ENCODE assay signal across 17 cellular contexts in genomic region chr1:233844697-233845096, GRCh38. TPM values are rescaled to one million over a fixed set of nuclear protein-coding genes. Genes with fewer than 3 reads are reported as not detected.
DNase-seq lines count a peak whose midpoint lies in the region; ATAC-seq, FAIRE-seq and TF ChIP-seq lines count a peak whose summit lies in the region.
"Had no signal": no experiment of that assay in that cellular context is flagged by ENCODE, and none has a peak within 500 bp of the region (broad histone marks: within the 10 kb centered on the region; RNA-seq: fewer than 3 reads in every experiment).

No MANE protein-coding gene starts in this region.

- 77% methylated on average over 2 of the region's 2 CpGs for whole genome bisulfite sequencing in hepatocyte (ENCODE audit: low lambda C conversion rate, missing lambda C conversion rate)

- FAIRE-seq in RCC 7860 (lab: Jason Lieb, UNC): no peak
- FAIRE-seq: A204.1 had no signal

- no peak overlapping the region for H3K4me3 ChIP-seq in hepatocyte

- H3K27me3 ChIP-seq in hepatocyte: no peaks in the 10 kb centered on the region

- H3K27ac ChIP-seq in hepatocyte: no peak overlapping the region

- no peak overlapping the region for H2AFZ ChIP-seq in hepatocyte

- H3K4me1 ChIP-seq in hepatocyte (ENCODE audit: insufficient read depth): no peaks in the 10 kb centered on the region

- no peaks in the 10 kb centered on the region for H4K20me1 ChIP-seq in hepatocyte (ENCODE audit: insufficient read depth, poor library complexity, severe bottlenecking)

- no peak overlapping the region for H3K4me2 ChIP-seq in hepatocyte

- no peaks in the 10 kb centered on the region for H3K36me3 ChIP-seq in hepatocyte (replicated peaks; ENCODE audit: insufficient read depth, low read depth)

- H3K79me2 ChIP-seq in hepatocyte: no peaks in the 10 kb centered on the region

- no peak for ATAC-seq in HG02610 (IDR thresholded peaks at IDR 0.05; ENCODE audit: unreplicated experiment)

- no peaks in the 10 kb centered on the region for H3K9me2 ChIP-seq in hepatocyte (replicated peaks; ENCODE audit: insufficient read depth)

- no peaks in the 10 kb centered on the region for H3K9me3 ChIP-seq in hepatocyte (ENCODE audit: low read depth)

- peak; percentile 40 for DNase-seq in Daoy (ENCODE audit: low read depth)
- DNase-seq in RCC 7860 (ENCODE audit: low spot score): peak; percentile 70
- DNase-seq in glomerular visceral epithelial cell (ENCODE audit: extremely low spot score): peak; percentile 54
- DNase-seq in renal cortical epithelial cell (ENCODE audit: low read depth): peak; percentile 3
- no peak for DNase-seq in NCI-H2196 (lab: John Stamatoyannopoulos, UW; ENCODE audit: unreplicated experiment)
- no peak for DNase-seq in hepatocyte (ENCODE audit: low spot score)
- DNase-seq in NCI-H1694 (lab: John Stamatoyannopoulos, UW): no peak
- DNase-seq: CD4-positive, alpha-beta T cell; DMS53; H7; NCI-H1105; NCI-H2081 treated with DMSO at 0.1 percent for 48 hours; NCI-H510A treated with DMSO at 0.1 percent for 48 hours; NCI-H82; OCI-M1 had no signal

- no peak for TF ChIP-seq CTCF in hepatocyte (IDR thresholded peaks at IDR 0.05; ENCODE audit: poor library complexity)

RNA-seq across cellular contexts. Expression of gene SLC35F3, which starts 59.8 kb away (rescaled TPM):
- 4.9 and 7.5 TPM in 2 replicates for total RNA-seq in Daoy (2014; rRNA removed; shearing (Covaris generic))
- total RNA-seq in renal cortical epithelial cell (2.7 and 8.3 TPM in 2 replicates), hepatocyte (0.24 and 0.80 TPM in 2 replicates)
- polyA plus RNA-seq in hepatocyte: 0.43 and 1.3 TPM in 2 replicates

Comparison
In these comparisons a context has a peak if more than half of its experiments do, and no peak if none do; other contexts are left out.
1. DNase-seq: peak in Daoy (single experiment), RCC 7860 (single experiment), glomerular visceral epithelial cell (single experiment) and renal cortical epithelial cell (single experiment); none in NCI-H2196 (single experiment), hepatocyte (single experiment) and NCI-H1694 (single experiment).